In genomic region chr7:143259765-143260164, GRCh38 we compare ENCODE assay signal across 15 cellular contexts. TPM values are rescaled to one million over a fixed set of nuclear protein-coding genes. Genes with fewer than 3 reads are reported as not detected.
DNase-seq lines count a peak whose midpoint lies in the region; ATAC-seq, FAIRE-seq and TF ChIP-seq lines count a peak whose summit lies in the region.
"Had no signal": no experiment of that assay in that cellular context is flagged by ENCODE, and none has a peak within 500 bp of the region (broad histone marks: within the 10 kb centered on the region; RNA-seq: fewer than 3 reads in every experiment).

No MANE protein-coding gene starts in this region.

- WGBS in HepG2 (ENCODE audit: low lambda C conversion rate) = 40% methylated on average over 2 of the region's 2 CpGs

- ATAC-seq in CD4-positive, alpha-beta T cell (ENCODE audit: poor library complexity) = no peak
- ATAC-seq in activated B cell treated with CpG ODN at 0.5 μM for 24 hours (ENCODE audit: low read depth) (no peak), HepG2 (no peak), GM21576 (IDR thresholded peaks at IDR 0.05; ENCODE audit: unreplicated experiment) (no peak)
- ATAC-seq: right cardiac atrium, SK-N-SH treated with all-trans-retinoic acid at 6 μM for 48 hours had no signal

- no peaks in the 10 kb centered on the region for H3K27me3 Mint-ChIP-seq in CD4-positive, alpha-beta T cell
- no peaks in the 10 kb centered on the region for H3K27me3 Mint-ChIP-seq in activated B cell treated with CpG ODN at 0.5 μM for 24 hours

- H3K4me3 Mint-ChIP-seq in CD4-positive, alpha-beta T cell = peak overlapping the region; percentile 21
- no peak overlapping the region for H3K4me3 Mint-ChIP-seq in activated B cell treated with CpG ODN at 0.5 μM for 24 hours

- no peak for TF ChIP-seq CTCF in CD4-positive, alpha-beta T cell (IDR thresholded peaks at IDR 0.05)
- no peak for TF ChIP-seq CTCF in activated B cell treated with CpG ODN at 0.5 μM for 24 hours (IDR thresholded peaks at IDR 0.05)
- TF ChIP-seq CTCF in HepG2 (CRISPR knock-in tag; IDR thresholded peaks at IDR 0.05) = no peak
- no peak for TF ChIP-seq CTCF in Peyer's patch (IDR thresholded peaks at IDR 0.05)

- POLR2A ChIA-PET in CD4-positive, alpha-beta T cell (lab: Charles Lee) = interaction anchor here (0.7 to 1.3 kb wide), 6 partner anchors 10 to 759 kb away, joined by 3 to 7 read pairs (median 3); partner anchors contain the start of gene CASP2
- POLR2A ChIA-PET in activated B cell treated with CpG ODN at 0.5 μM for 24 hours (lab: Charles Lee) = no interaction called here
- POLR2A ChIA-PET in HepG2 (lab: Yijun Ruan, JAX) = no interaction called here

- no peaks in the 10 kb centered on the region for H3K9me3 ChIP-seq in CD4-positive, alpha-beta T cell (ENCODE audit: control insufficient read depth, low read length)
- H3K9me3 ChIP-seq in HepG2 (ENCODE audit: low read length) = no peaks in the 10 kb centered on the region
- no peaks in the 10 kb centered on the region for H3K9me3 ChIP-seq in Peyer's patch
- H3K9me3 ChIP-seq: BLaER1 treated with 17β-estradiol and CSF1 and Interleukin-3, amounts not matched to agents 10 nM and 100 nM; thyroid gland had no signal

- no peak overlapping the region for H3K27ac ChIP-seq in CD4-positive, alpha-beta T cell (ENCODE audit: low read depth, low read length)
- H3K27ac ChIP-seq in HepG2 (ENCODE audit: extremely low read length, insufficient read depth, low read length) = no peak overlapping the region
- H3K27ac ChIP-seq in Peyer's patch = no peak overlapping the region

- intact Hi-C loops in CD4-positive, alpha-beta T cell (cut with DNase I, micrococcal nuclease) = no loop called here
- intact Hi-C loops in activated B cell treated with CpG ODN at 0.5 μM for 24 hours (cut with micrococcal nuclease) (loop anchor here (5.0 kb wide), 1 partner anchor 452 kb away; no protein-coding TSS in a partner anchor), HepG2 (cut with micrococcal nuclease; ENCODE audit: unreplicated experiment) (no loop called here)

- CTCF ChIA-PET in CD4-positive, alpha-beta T cell (lab: Charles Lee) = interaction anchor here (1.1 to 2.9 kb wide), 2 partner anchors 19 to 28 kb away, joined by 3 to 16 read pairs; partner anchors contain the start of gene CASP2
- CTCF ChIA-PET in activated B cell treated with CpG ODN at 0.5 μM for 24 hours (lab: Charles Lee) (interaction anchor here (4.2 kb wide), 1 partner anchor 19 kb away, joined by 24 read pairs; no protein-coding TSS in a partner anchor), HepG2 (lab: Yijun Ruan, JAX; ENCODE audit: low intra/inter-chr PET ratio, low total read pairs) (no interaction called here)

- in situ Hi-C loops in HepG2 (cut with HindIII; ENCODE audit: extremely low pct_ligation_motif_present, low pct_unique_long_range_greater_than_20kb) = no loop called here

- TF ChIP-seq POLR2A in HepG2 (IDR thresholded peaks at IDR 0.05; ENCODE audit: insufficient read depth in 1 of 2, low read depth in 2 of 2, low read length in 2 of 2) (no peak), Peyer's patch (IDR thresholded peaks at IDR 0.05) (no peak)

- H3K9ac ChIP-seq in HepG2 (ENCODE audit: insufficient read depth, low read depth, low read length) = no peak overlapping the region

- H3K27ac Mint-ChIP-seq in CD4-positive, alpha-beta T cell = peak overlapping the region; percentile 79
- H3K27ac Mint-ChIP-seq in activated B cell treated with CpG ODN at 0.5 μM for 24 hours = peak overlapping the region; percentile 77

- no TSS peak for BruUV-seq in HepG2 (replicated peaks; lab: Mats Ljungman, UMichigan)

- H3K4me2 ChIP-seq in HepG2 (ENCODE audit: low read depth, low read length) = no peak overlapping the region

- H3K9me3 Mint-ChIP-seq in CD4-positive, alpha-beta T cell = no peaks in the 10 kb centered on the region
- no peaks in the 10 kb centered on the region for H3K9me3 Mint-ChIP-seq in activated B cell treated with CpG ODN at 0.5 μM for 24 hours

- no peak for TF ChIP-seq EP300 in HepG2 (IDR thresholded peaks at IDR 0.05; ENCODE audit: low read depth in 2 of 2, low read length in 2 of 2)
- no peak for TF ChIP-seq EP300 in HepG2 (CRISPR knock-in tag; IDR thresholded peaks at IDR 0.05; ENCODE audit: borderline replicate concordance)

- H3K36me3 ChIP-seq in HepG2 (replicated peaks in 1 of 2; ENCODE audit: control insufficient read depth in 1 of 2, insufficient read depth in 2 of 2, low read length in 2 of 2) (no peaks in the 10 kb centered on the region), Peyer's patch (no peaks in the 10 kb centered on the region)
- H3K36me3 ChIP-seq: thyroid gland had no signal

- FAIRE-seq in HepG2 (lab: Jason Lieb, UNC) = no peak

- no peak for TF ChIP-seq RAD21 in HepG2 (CRISPR knock-in tag; IDR thresholded peaks at IDR 0.05)

- H4K20me1 ChIP-seq in HepG2 (ENCODE audit: insufficient read depth, low read length) = no peaks in the 10 kb centered on the region

- H3K4me1 ChIP-seq in HepG2 (ENCODE audit: insufficient read depth, low read length) = peaks cover 32% of the 10 kb centered on the region
- H3K4me1 ChIP-seq in Peyer's patch = peaks cover 0 to 27% (median 6%) of the 10 kb centered on the region in 4 donors

- H3K4me1 Mint-ChIP-seq in CD4-positive, alpha-beta T cell (ENCODE audit: low read depth) = peaks cover 81% of the 10 kb centered on the region
- H3K4me1 Mint-ChIP-seq in activated B cell treated with CpG ODN at 0.5 μM for 24 hours = peaks cover 65% of the 10 kb centered on the region

- H3K36me3 Mint-ChIP-seq in CD4-positive, alpha-beta T cell (ENCODE audit: low read depth) = peaks cover 16% of the 10 kb centered on the region
- H3K36me3 Mint-ChIP-seq in activated B cell treated with CpG ODN at 0.5 μM for 24 hours (ENCODE audit: low read depth) = peaks cover 9% of the 10 kb centered on the region

- no peak for DNase-seq in CD4-positive, alpha-beta T cell
- DNase-seq in DMS53 (lab: John Stamatoyannopoulos, UW) (peak; percentile 87), activated B cell treated with CpG ODN at 0.5 μM for 24 hours (no peak), HepG2 (ENCODE audit: low spot score) (peak; percentile 30), NCI-H1436 (lab: John Stamatoyannopoulos, UW) (no peak), Peyer's patch (no peak)
- DNase-seq: NCI-H1694 treated with DMSO at 0.1 percent for 48 hours; right cardiac atrium; stimulated activated CD4-positive, alpha-beta T cell treated with anti-CD3 and anti-CD28 coated beads, Interleukin-2, amount 100 ng/mL, for 48 hours; thyroid gland had no signal

- H2AFZ ChIP-seq in HepG2 (ENCODE audit: low read length) = no peak overlapping the region

- H3K27me3 ChIP-seq in CD4-positive, alpha-beta T cell (ENCODE audit: control insufficient read depth, insufficient read depth, low read length) = no peaks in the 10 kb centered on the region
- H3K27me3 ChIP-seq in HepG2 (ENCODE audit: control insufficient read depth in 1 of 2, insufficient read depth in 2 of 2, low read length in 2 of 2) (no peaks in the 10 kb centered on the region; a peak in 1 of 5 replicates), Peyer's patch (no peaks in the 10 kb centered on the region)
- H3K27me3 ChIP-seq: BLaER1 treated with 17β-estradiol and CSF1 and Interleukin-3, amounts not matched to agents 10 nM and 100 nM; thyroid gland had no signal

- H3K4me3 ChIP-seq in HepG2 (replicated peaks in 1 of 3; ENCODE audit: insufficient read depth in 1 of 3, low read depth in 2 of 3, low read length in 3 of 3) = no peak overlapping the region
- H3K4me3 ChIP-seq in Peyer's patch = no peak overlapping the region
- H3K4me3 ChIP-seq: BLaER1 treated with 17β-estradiol and CSF1 and Interleukin-3, amounts not matched to agents 10 nM and 100 nM; thyroid gland had no signal

- peaks cover 10% of the 10 kb centered on the region for H3K79me2 ChIP-seq in HepG2 (ENCODE audit: insufficient read depth, low read length)

RNA-seq across cellular contexts. Expression of gene GSTK1, which starts 3.5 kb away (rescaled TPM):
- 100 to 1,000 TPM; 245 to 259 TPM for total RNA-seq in CD4-positive, alpha-beta T cell
- 144 and 150 TPM in 2 replicates for total RNA-seq in activated B cell treated with CpG ODN at 0.5 μM for 24 hours
- total RNA-seq in HepG2 (2016; rRNA removed; fragmentation: Illumina TruSeq; extraction: Trizol) = 31.5 and 64.6 TPM in 2 replicates
- 20.3 and 21.6 TPM in 2 replicates for total RNA-seq in HepG2 (2016; cell fraction: cytosol; rRNA removed; fragmentation: Illumina TruSeq; extraction: Trizol; ENCODE audit: low read depth)
- total RNA-seq in HepG2 (2016; cell fraction: insoluble cytoplasmic fraction; rRNA removed; fragmentation: Illumina TruSeq; extraction: Trizol) = 34.2 and 66.6 TPM in 2 replicates
- total RNA-seq in HepG2 (2016; cell fraction: membrane; rRNA removed; fragmentation: Illumina TruSeq; extraction: Trizol) = 21.6 and 25.7 TPM in 2 replicates
- total RNA-seq in HepG2 (2016; cell fraction: nucleus; rRNA removed; fragmentation: Illumina TruSeq; extraction: Trizol) = 76.0 and 84.9 TPM in 2 replicates
- polyA plus RNA-seq in HepG2 (2011; rRNA removed) = 92.1 and 96.2 TPM in 2 replicates
- 77.4 and 78.9 TPM in 2 replicates for polyA plus RNA-seq in HepG2 (2011; cell fraction: cytosol; rRNA removed)
- polyA plus RNA-seq in HepG2 (2011; cell fraction: nucleus; rRNA removed) = 175 and 195 TPM in 2 replicates
- polyA plus RNA-seq in HepG2 (2012) = 62.6 and 63.0 TPM in 2 replicates
- polyA plus RNA-seq in HepG2 (2016; cell fraction: cytosol; fragmentation: Illumina TruSeq; extraction: Trizol; ENCODE audit: low read depth) = 23.7 and 26.3 TPM in 2 replicates
- polyA plus RNA-seq in HepG2 (2016; cell fraction: insoluble cytoplasmic fraction; fragmentation: Illumina TruSeq; extraction: Trizol; ENCODE audit: low read depth) = 46.1 and 48.6 TPM in 2 replicates
- polyA plus RNA-seq in HepG2 (2016; cell fraction: membrane; fragmentation: Illumina TruSeq; extraction: Trizol; ENCODE audit: low read depth) = 24.7 and 25.7 TPM in 2 replicates
- 199 and 221 TPM in 2 replicates for polyA plus RNA-seq in HepG2 (2016; cell fraction: nucleus; fragmentation: Illumina TruSeq; extraction: Trizol; ENCODE audit: insufficient read depth, low read depth)
- polyA minus RNA-seq in HepG2 (2011; rRNA and poly(A)+ RNA removed; ENCODE audit: low replicate concordance) = 43.6 and 115 TPM in 2 replicates
- 25.3 TPM in 2 replicates for polyA minus RNA-seq in HepG2 (2011; cell fraction: cytosol; rRNA and poly(A)+ RNA removed)
- 32.3 and 47.2 TPM in 2 replicates for polyA minus RNA-seq in HepG2 (2011; cell fraction: nucleus; rRNA and poly(A)+ RNA removed)
- 100 to 1,000 TPM; 202 to 580 (median 484) TPM for total RNA-seq in Peyer's patch

RNA-seq across cellular contexts. Expression of gene TMEM139, which starts 25.0 kb away (rescaled TPM):
- total RNA-seq in CD4-positive, alpha-beta T cell = under 1 TPM; 0.20 to 0.27 TPM
- total RNA-seq in activated B cell treated with CpG ODN at 0.5 μM for 24 hours (0.34 and 0.47 TPM in 2 replicates), HepG2 (2016; rRNA removed; fragmentation: Illumina TruSeq; extraction: Trizol) (7.8 and 7.9 TPM in 2 replicates), Peyer's patch (100 to 1,000 TPM in 3 of 4 donors, 10 to 100 TPM in 1; 54.5 to 162 (median 130) TPM)
- 3.6 and 5.1 TPM in 2 replicates for total RNA-seq in HepG2 (2016; cell fraction: cytosol; rRNA removed; fragmentation: Illumina TruSeq; extraction: Trizol; ENCODE audit: low read depth)
- 6.2 and 7.5 TPM in 2 replicates for total RNA-seq in HepG2 (2016; cell fraction: insoluble cytoplasmic fraction; rRNA removed; fragmentation: Illumina TruSeq; extraction: Trizol)
- 5.7 and 6.4 TPM in 2 replicates for total RNA-seq in HepG2 (2016; cell fraction: membrane; rRNA removed; fragmentation: Illumina TruSeq; extraction: Trizol)
- 7.4 and 8.1 TPM in 2 replicates for total RNA-seq in HepG2 (2016; cell fraction: nucleus; rRNA removed; fragmentation: Illumina TruSeq; extraction: Trizol)
- polyA plus RNA-seq in HepG2 (2011; rRNA removed) = 13.8 and 14.0 TPM in 2 replicates
- 15.4 and 16.1 TPM in 2 replicates for polyA plus RNA-seq in HepG2 (2011; cell fraction: cytosol; rRNA removed)
- 9.9 and 14.3 TPM in 2 replicates for polyA plus RNA-seq in HepG2 (2011; cell fraction: nucleus; rRNA removed)
- 4.0 and 13.4 TPM in 2 replicates for polyA plus RNA-seq in HepG2 (2012)
- 2.7 and 4.4 TPM in 2 replicates for polyA plus RNA-seq in HepG2 (2016; cell fraction: cytosol; fragmentation: Illumina TruSeq; extraction: Trizol; ENCODE audit: low read depth)
- polyA plus RNA-seq in HepG2 (2016; cell fraction: insoluble cytoplasmic fraction; fragmentation: Illumina TruSeq; extraction: Trizol; ENCODE audit: low read depth) = 7.7 and 9.4 TPM in 2 replicates
- polyA plus RNA-seq in HepG2 (2016; cell fraction: membrane; fragmentation: Illumina TruSeq; extraction: Trizol; ENCODE audit: low read depth) = 6.6 and 7.0 TPM in 2 replicates
- polyA plus RNA-seq in HepG2 (2016; cell fraction: nucleus; fragmentation: Illumina TruSeq; extraction: Trizol; ENCODE audit: insufficient read depth, low read depth) = 8.5 and 10.4 TPM in 2 replicates
- 7.2 and 31.8 TPM in 2 replicates for polyA minus RNA-seq in HepG2 (2011; rRNA and poly(A)+ RNA removed; ENCODE audit: low replicate concordance)
- polyA minus RNA-seq in HepG2 (2011; cell fraction: cytosol; rRNA and poly(A)+ RNA removed) = 4.9 and 5.5 TPM in 2 replicates
- polyA minus RNA-seq in HepG2 (2011; cell fraction: nucleus; rRNA and poly(A)+ RNA removed) = 6.5 and 9.0 TPM in 2 replicates

RNA-seq across cellular contexts. Expression of gene CASP2, which starts 28.4 kb away (rescaled TPM):
- 10 to 100 TPM; 19.1 to 21.9 TPM for total RNA-seq in CD4-positive, alpha-beta T cell
- 59.5 and 62.2 TPM in 2 replicates for total RNA-seq in activated B cell treated with CpG ODN at 0.5 μM for 24 hours
- 13.7 and 21.2 TPM in 2 replicates for total RNA-seq in HepG2 (2016; rRNA removed; fragmentation: Illumina TruSeq; extraction: Trizol)
- total RNA-seq in HepG2 (2016; cell fraction: cytosol; rRNA removed; fragmentation: Illumina TruSeq; extraction: Trizol; ENCODE audit: low read depth) = 2.6 and 5.7 TPM in 2 replicates
- 13.6 and 24.5 TPM in 2 replicates for total RNA-seq in HepG2 (2016; cell fraction: insoluble cytoplasmic fraction; rRNA removed; fragmentation: Illumina TruSeq; extraction: Trizol)
- total RNA-seq in HepG2 (2016; cell fraction: membrane; rRNA removed; fragmentation: Illumina TruSeq; extraction: Trizol) = 6.8 and 7.8 TPM in 2 replicates
- 18.2 and 18.9 TPM in 2 replicates for total RNA-seq in HepG2 (2016; cell fraction: nucleus; rRNA removed; fragmentation: Illumina TruSeq; extraction: Trizol)
- 9.0 and 10.2 TPM in 2 replicates for polyA plus RNA-seq in HepG2 (2011; rRNA removed)
- 5.0 and 6.7 TPM in 2 replicates for polyA plus RNA-seq in HepG2 (2011; cell fraction: cytosol; rRNA removed)
- polyA plus RNA-seq in HepG2 (2011; cell fraction: nucleus; rRNA removed) = 17.0 and 18.3 TPM in 2 replicates
- polyA plus RNA-seq in HepG2 (2012) = 6.2 and 7.5 TPM in 2 replicates
- polyA plus RNA-seq in HepG2 (2016; cell fraction: cytosol; fragmentation: Illumina TruSeq; extraction: Trizol; ENCODE audit: low read depth) = 1.1 and 1.3 TPM in 2 replicates
- 15.7 and 18.6 TPM in 2 replicates for polyA plus RNA-seq in HepG2 (2016; cell fraction: insoluble cytoplasmic fraction; fragmentation: Illumina TruSeq; extraction: Trizol; ENCODE audit: low read depth)
- polyA plus RNA-seq in HepG2 (2016; cell fraction: membrane; fragmentation: Illumina TruSeq; extraction: Trizol; ENCODE audit: low read depth) = 4.5 and 4.8 TPM in 2 replicates
- polyA plus RNA-seq in HepG2 (2016; cell fraction: nucleus; fragmentation: Illumina TruSeq; extraction: Trizol; ENCODE audit: insufficient read depth, low read depth) = 28.4 and 33.3 TPM in 2 replicates
- 40.0 and 127 TPM in 2 replicates for polyA minus RNA-seq in HepG2 (2011; rRNA and poly(A)+ RNA removed; ENCODE audit: low replicate concordance)
- 9.3 and 18.6 TPM in 2 replicates for polyA minus RNA-seq in HepG2 (2011; cell fraction: cytosol; rRNA and poly(A)+ RNA removed)
- polyA minus RNA-seq in HepG2 (2011; cell fraction: nucleus; rRNA and poly(A)+ RNA removed) = 23.6 and 23.9 TPM in 2 replicates
- total RNA-seq in Peyer's patch = 10 to 100 TPM; 34.8 to 43.7 (median 38.3) TPM

RNA-seq across cellular contexts. Expression of gene TAS2R40, which starts 37.9 kb away (rescaled TPM):
- not detected for total RNA-seq in CD4-positive, alpha-beta T cell
- total RNA-seq in activated B cell treated with CpG ODN at 0.5 μM for 24 hours = not detected in 2 replicates
- total RNA-seq in HepG2 (2016; rRNA removed; fragmentation: Illumina TruSeq; extraction: Trizol) = not detected in 2 replicates
- not detected in 2 replicates for total RNA-seq in HepG2 (2016; cell fraction: cytosol; rRNA removed; fragmentation: Illumina TruSeq; extraction: Trizol; ENCODE audit: low read depth)
- not detected in 2 replicates for total RNA-seq in HepG2 (2016; cell fraction: insoluble cytoplasmic fraction; rRNA removed; fragmentation: Illumina TruSeq; extraction: Trizol)
- not detected in 2 replicates for total RNA-seq in HepG2 (2016; cell fraction: membrane; rRNA removed; fragmentation: Illumina TruSeq; extraction: Trizol)
- not detected in 2 replicates for total RNA-seq in HepG2 (2016; cell fraction: nucleus; rRNA removed; fragmentation: Illumina TruSeq; extraction: Trizol)
- polyA plus RNA-seq in HepG2 (2011; rRNA removed) = not detected in 2 replicates
- polyA plus RNA-seq in HepG2 (2011; cell fraction: cytosol; rRNA removed) = not detected in 2 replicates
- polyA plus RNA-seq in HepG2 (2011; cell fraction: nucleus; rRNA removed) = not detected in 2 replicates
- polyA plus RNA-seq in HepG2 (2012) = not detected in 2 replicates
- polyA plus RNA-seq in HepG2 (2016; cell fraction: cytosol; fragmentation: Illumina TruSeq; extraction: Trizol; ENCODE audit: low read depth) = not detected in 2 replicates
- polyA plus RNA-seq in HepG2 (2016; cell fraction: insoluble cytoplasmic fraction; fragmentation: Illumina TruSeq; extraction: Trizol; ENCODE audit: low read depth) = not detected in 2 replicates
- not detected in 2 replicates for polyA plus RNA-seq in HepG2 (2016; cell fraction: membrane; fragmentation: Illumina TruSeq; extraction: Trizol; ENCODE audit: low read depth)
- polyA plus RNA-seq in HepG2 (2016; cell fraction: nucleus; fragmentation: Illumina TruSeq; extraction: Trizol; ENCODE audit: insufficient read depth, low read depth) = not detected in 2 replicates
- not detected in 2 replicates for polyA minus RNA-seq in HepG2 (2011; rRNA and poly(A)+ RNA removed; ENCODE audit: low replicate concordance)
- polyA minus RNA-seq in HepG2 (2011; cell fraction: cytosol; rRNA and poly(A)+ RNA removed) = not detected in 2 replicates
- polyA minus RNA-seq in HepG2 (2011; cell fraction: nucleus; rRNA and poly(A)+ RNA removed) = not detected in 2 replicates
- total RNA-seq in Peyer's patch = not detected
- total RNA-seq: NCI-H460, right cardiac atrium, thyroid gland had no signal
- polyA plus RNA-seq: adipose tissue, right cardiac atrium had no signal

RNA-seq across cellular contexts. Expression of gene CLCN1, which starts 56.1 kb away (rescaled TPM):
- total RNA-seq in CD4-positive, alpha-beta T cell = not detected
- total RNA-seq in activated B cell treated with CpG ODN at 0.5 μM for 24 hours = not detected in 2 replicates
- total RNA-seq in HepG2 (2016; rRNA removed; fragmentation: Illumina TruSeq; extraction: Trizol) = not detected in 2 replicates
- not detected in 2 replicates for total RNA-seq in HepG2 (2016; cell fraction: cytosol; rRNA removed; fragmentation: Illumina TruSeq; extraction: Trizol; ENCODE audit: low read depth)
- not detected in 2 replicates for total RNA-seq in HepG2 (2016; cell fraction: insoluble cytoplasmic fraction; rRNA removed; fragmentation: Illumina TruSeq; extraction: Trizol)
- total RNA-seq in HepG2 (2016; cell fraction: membrane; rRNA removed; fragmentation: Illumina TruSeq; extraction: Trizol) = not detected in 2 replicates
- total RNA-seq in HepG2 (2016; cell fraction: nucleus; rRNA removed; fragmentation: Illumina TruSeq; extraction: Trizol) = not detected in 2 replicates
- 0.01 TPM in 1 of 2 replicates, not detected in the other for polyA plus RNA-seq in HepG2 (2011; rRNA removed)
- polyA plus RNA-seq in HepG2 (2011; cell fraction: cytosol; rRNA removed) = not detected in 2 replicates
- not detected in 2 replicates for polyA plus RNA-seq in HepG2 (2011; cell fraction: nucleus; rRNA removed)
- polyA plus RNA-seq in HepG2 (2012) = not detected in 2 replicates
- polyA plus RNA-seq in HepG2 (2016; cell fraction: cytosol; fragmentation: Illumina TruSeq; extraction: Trizol; ENCODE audit: low read depth) = not detected in 2 replicates
- polyA plus RNA-seq in HepG2 (2016; cell fraction: insoluble cytoplasmic fraction; fragmentation: Illumina TruSeq; extraction: Trizol; ENCODE audit: low read depth) = not detected in 2 replicates
- polyA plus RNA-seq in HepG2 (2016; cell fraction: membrane; fragmentation: Illumina TruSeq; extraction: Trizol; ENCODE audit: low read depth) = not detected in 2 replicates
- not detected in 2 replicates for polyA plus RNA-seq in HepG2 (2016; cell fraction: nucleus; fragmentation: Illumina TruSeq; extraction: Trizol; ENCODE audit: insufficient read depth, low read depth)
- 0.07 TPM in 1 of 2 replicates, not detected in the other for polyA minus RNA-seq in HepG2 (2011; rRNA and poly(A)+ RNA removed; ENCODE audit: low replicate concordance)
- polyA minus RNA-seq in HepG2 (2011; cell fraction: cytosol; rRNA and poly(A)+ RNA removed) = not detected in 2 replicates
- not detected in 2 replicates for polyA minus RNA-seq in HepG2 (2011; cell fraction: nucleus; rRNA and poly(A)+ RNA removed)
- 1 to 10 TPM in 3 of 4 donors, not detected in 1; 1.1 to 6.5 (median 2.5) TPM for total RNA-seq in Peyer's patch
- total RNA-seq: right cardiac atrium, thyroid gland had no signal
- polyA plus RNA-seq: right cardiac atrium had no signal

Comparison
In these comparisons a context has a peak if more than half of its experiments do, and no peak if none do; other contexts are left out.
1. DNase-seq: peak in DMS53 (single experiment) and HepG2 (single experiment); none in CD4-positive, alpha-beta T cell (0 of 10), activated B cell treated with CpG ODN at 0.5 μM for 24 hours (single experiment), NCI-H1436 (single experiment) and Peyer's patch (0 of 3).
2. RNA of gene TMEM139, which starts 25.0 kb away (total RNA-seq): 54.5 to 162 TPM in Peyer's patch; 3.6 to 8.1 TPM in HepG2, 0.34 to 0.47 TPM in activated B cell treated with CpG ODN at 0.5 μM for 24 hours and 0.20 to 0.27 TPM in CD4-positive, alpha-beta T cell; every median in the first group is over 4 times any median in the second.